9 cellular contexts compared by ENCODE assay signal in genomic region chr1:72623299-72623708, GRCh38.
A peak's percentile ranks its signal among the peaks of the same experiment; 100 is the strongest.
DNase-seq lines count a peak whose midpoint lies in the region; ATAC-seq, FAIRE-seq and TF ChIP-seq lines count a peak whose summit lies in the region.
"Had no signal": no experiment of that assay in that cellular context is flagged by ENCODE, and none has a peak within 500 bp of the region (broad histone marks: within the 10 kb centered on the region; RNA-seq: fewer than 3 reads in every experiment).

No MANE protein-coding gene starts in this region.

- peak overlapping the region; percentile 29; the same call in 1 of the 2 replicates for H3K4me3 ChIP-seq in BJ (ENCODE audit: low read depth, low read length)
- H3K4me3 ChIP-seq in astrocyte (ENCODE audit: insufficient read depth, low read depth, low read length) = peak overlapping the region; percentile 36

- peak; percentile 63 for TF ChIP-seq CTCF in BJ (IDR thresholded peaks at IDR 0.05; ENCODE audit: insufficient read depth, low read depth, low read length)
- TF ChIP-seq CTCF in astrocyte (IDR thresholded peaks at IDR 0.05; ENCODE audit: insufficient read depth, low read depth, low read length) = peak; percentile 66

- H3K36me3 Mint-ChIP-seq in astrocyte (ENCODE audit: low read depth, unreplicated experiment) = no peaks in the 10 kb centered on the region
- H3K36me3 Mint-ChIP-seq: IgD-negative memory B cell had no signal

- no peak overlapping the region for H3K27ac ChIP-seq in astrocyte (ENCODE audit: low read depth, low read length)

- H3K4me1 ChIP-seq in astrocyte (ENCODE audit: insufficient read depth, low read length) = no peaks in the 10 kb centered on the region

- no peaks in the 10 kb centered on the region for H3K9me3 Mint-ChIP-seq in astrocyte (ENCODE audit: unreplicated experiment)
- H3K9me3 Mint-ChIP-seq in stimulated activated naive CD8-positive, alpha-beta T cell treated with anti-CD3 and anti-CD28 coated beads, Interleukin-15, amount 100 ng/mL, for 72 hours = no peaks in the 10 kb centered on the region
- H3K9me3 Mint-ChIP-seq: IgD-negative memory B cell had no signal

- H3K27ac Mint-ChIP-seq in astrocyte (ENCODE audit: unreplicated experiment) = no peak overlapping the region
- H3K27ac Mint-ChIP-seq in stimulated activated naive CD8-positive, alpha-beta T cell treated with anti-CD3 and anti-CD28 coated beads, Interleukin-15, amount 100 ng/mL, for 72 hours = no peak overlapping the region
- H3K27ac Mint-ChIP-seq: IgD-negative memory B cell had no signal

- H3K79me2 ChIP-seq in astrocyte (ENCODE audit: insufficient read depth, low read length) = no peaks in the 10 kb centered on the region

- CTCF ChIA-PET in BJ (lab: Yijun Ruan, JAX) = interaction anchor here (0.7 to 1.2 kb wide), 8 partner anchors 8 to 344 kb away, joined by 3 to 4 read pairs (median 4); no protein-coding TSS in a partner anchor

- FAIRE-seq in astrocyte (lab: Jason Lieb, UNC) = peak; percentile 80

- no peak overlapping the region for H3K9ac ChIP-seq in astrocyte (ENCODE audit: low read length)

- peaks cover 2% of the 10 kb centered on the region for H3K4me1 Mint-ChIP-seq in astrocyte (ENCODE audit: low read depth, unreplicated experiment)
- H3K4me1 Mint-ChIP-seq in stimulated activated naive CD8-positive, alpha-beta T cell treated with anti-CD3 and anti-CD28 coated beads, Interleukin-15, amount 100 ng/mL, for 72 hours = no peaks in the 10 kb centered on the region
- H3K4me1 Mint-ChIP-seq: IgD-negative memory B cell had no signal

- H3K4me2 ChIP-seq in astrocyte (ENCODE audit: low read length) = peak overlapping the region; percentile 82

- no peak overlapping the region for H3K4me3 Mint-ChIP-seq in astrocyte (ENCODE audit: unreplicated experiment)
- H3K4me3 Mint-ChIP-seq in stimulated activated naive CD8-positive, alpha-beta T cell treated with anti-CD3 and anti-CD28 coated beads, Interleukin-15, amount 100 ng/mL, for 72 hours = peak overlapping the region in 1 of 2 donors; percentile 46
- H3K4me3 Mint-ChIP-seq: IgD-negative memory B cell had no signal

- ATAC-seq in GM18873 (IDR thresholded peaks at IDR 0.05; ENCODE audit: low FRiP score, unreplicated experiment) (peak; percentile 72), HG03135 (IDR thresholded peaks at IDR 0.05; ENCODE audit: unreplicated experiment) (peak; percentile 93)
- peak; percentile 53 for ATAC-seq in stimulated activated naive CD8-positive, alpha-beta T cell treated with anti-CD3 and anti-CD28 coated beads, Interleukin-15, amount 100 ng/mL, for 72 hours

- no peaks in the 10 kb centered on the region for H3K9me3 ChIP-seq in astrocyte (ENCODE audit: insufficient read depth, low read depth, low read length)

- H2AFZ ChIP-seq in astrocyte (ENCODE audit: low read depth, low read length) = peak overlapping the region; percentile 85

- POLR2A ChIA-PET in BJ (lab: Charles Lee) = no interaction called here

- DNase-seq in BJ (ENCODE audit: low read depth) (no peak), NCI-H446 (lab: John Stamatoyannopoulos, UW) (peak; percentile 53 to 78), astrocyte (ENCODE audit: low read depth) (peak; percentile 34), inferior parietal cortex (ENCODE audit: extremely low spot score) (peak; percentile 71), cortex of kidney (lab: John Stamatoyannopoulos, UW) (no peak)
- peak in 1 of 2 donors; percentile 1 for DNase-seq in stimulated activated naive CD8-positive, alpha-beta T cell treated with anti-CD3 and anti-CD28 coated beads, Interleukin-15, amount 100 ng/mL, for 72 hours

- no peaks in the 10 kb centered on the region for H4K20me1 ChIP-seq in astrocyte (ENCODE audit: insufficient read depth, low read length)

- no peaks in the 10 kb centered on the region for H3K27me3 ChIP-seq in BJ (ENCODE audit: control insufficient read depth, insufficient read depth, low read length)
- H3K27me3 ChIP-seq in astrocyte (ENCODE audit: insufficient read depth, low read length) = no peaks in the 10 kb centered on the region

- no peaks in the 10 kb centered on the region for H3K27me3 Mint-ChIP-seq in astrocyte (ENCODE audit: low read depth, unreplicated experiment)
- H3K27me3 Mint-ChIP-seq in stimulated activated naive CD8-positive, alpha-beta T cell treated with anti-CD3 and anti-CD28 coated beads, Interleukin-15, amount 100 ng/mL, for 72 hours = no peaks in the 10 kb centered on the region
- H3K27me3 Mint-ChIP-seq: IgD-negative memory B cell had no signal

- H3K36me3 ChIP-seq in BJ (ENCODE audit: control insufficient read depth, insufficient read depth, low read length) = no peaks in the 10 kb centered on the region
- H3K36me3 ChIP-seq in astrocyte (ENCODE audit: insufficient read depth, low read length) = no peaks in the 10 kb centered on the region

Comparison
In these comparisons a context has a peak if more than half of its experiments do, and no peak if none do; other contexts are left out.
1. DNase-seq: peak in NCI-H446 (2 of 2), astrocyte (single experiment) and inferior parietal cortex (single experiment); none in BJ (single experiment) and cortex of kidney (single experiment).
2. Peak in every context shown above with its lines, with median percentiles within 50 percentile points of each other: ATAC-seq.